ENCODE assay signal across 8 cellular contexts in the genomic region with DNA sequence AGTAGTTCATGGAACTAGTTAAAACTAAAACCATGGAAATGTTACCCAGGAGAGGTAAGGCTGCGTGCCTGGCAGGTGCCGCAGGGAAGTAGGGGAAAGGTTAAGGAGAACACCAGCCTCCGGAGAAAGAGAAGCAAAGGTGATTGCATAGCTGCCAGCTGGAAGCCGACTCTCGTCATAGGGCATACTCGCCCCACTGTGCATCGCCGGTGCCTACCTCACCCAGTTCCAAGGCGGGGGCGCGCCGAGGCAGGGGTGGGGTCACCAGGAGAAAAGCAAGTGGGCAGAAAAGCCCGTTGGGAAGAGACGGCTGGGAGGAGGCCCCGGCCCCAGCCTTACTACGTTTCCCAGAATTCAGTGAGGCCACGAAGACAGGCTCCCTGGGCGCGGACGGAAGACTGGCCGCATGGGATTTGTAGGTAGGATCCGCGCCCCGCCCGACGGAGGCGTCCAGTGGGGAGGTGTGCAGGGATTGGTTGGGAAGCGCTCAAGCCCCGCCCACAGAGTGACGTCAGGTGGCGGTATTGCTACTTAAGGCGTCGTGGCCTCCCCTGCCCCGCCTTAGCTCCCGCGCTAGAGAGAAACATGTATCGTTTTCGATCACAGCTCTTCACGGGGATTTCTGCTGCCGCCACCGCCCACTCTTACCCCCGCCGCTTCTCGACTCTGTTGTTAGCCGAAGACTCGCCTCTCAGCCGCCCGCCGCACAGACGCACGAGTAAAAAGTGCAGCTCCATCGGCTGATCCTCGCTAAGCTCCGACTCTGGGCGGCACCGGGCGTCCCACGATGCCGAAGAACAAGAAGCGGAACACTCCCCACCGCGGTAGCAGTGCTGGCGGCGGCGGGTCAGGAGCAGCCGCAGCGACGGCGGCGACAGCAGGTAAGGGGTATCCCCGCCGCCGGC.
DNase-seq lines count a peak whose midpoint lies in the region; ATAC-seq and FAIRE-seq lines count a peak whose summit lies in the region.

A gene with protein sequence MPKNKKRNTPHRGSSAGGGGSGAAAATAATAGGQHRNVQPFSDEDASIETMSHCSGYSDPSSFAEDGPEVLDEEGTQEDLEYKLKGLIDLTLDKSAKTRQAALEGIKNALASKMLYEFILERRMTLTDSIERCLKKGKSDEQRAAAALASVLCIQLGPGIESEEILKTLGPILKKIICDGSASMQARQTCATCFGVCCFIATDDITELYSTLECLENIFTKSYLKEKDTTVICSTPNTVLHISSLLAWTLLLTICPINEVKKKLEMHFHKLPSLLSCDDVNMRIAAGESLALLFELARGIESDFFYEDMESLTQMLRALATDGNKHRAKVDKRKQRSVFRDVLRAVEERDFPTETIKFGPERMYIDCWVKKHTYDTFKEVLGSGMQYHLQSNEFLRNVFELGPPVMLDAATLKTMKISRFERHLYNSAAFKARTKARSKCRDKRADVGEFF (plus strand): TSS at position 559 of the 905 bp plus-strand sequence. CDS start 229 bp downstream, at position 788.

- H3K27ac Mint-ChIP-seq in effector memory CD8-positive, alpha-beta T cell = peak within 1 kb of the TSS; percentile 98 to 100
- peak within 1 kb of the TSS; percentile 99 for H3K27ac Mint-ChIP-seq in memory B cell

- peaks cover 20 to 21% of the 10 kb centered on the region in 2 donors for H3K4me1 Mint-ChIP-seq in effector memory CD8-positive, alpha-beta T cell (ENCODE audit: low read depth in 2 of 2)
- H3K4me1 Mint-ChIP-seq in memory B cell = peaks cover 20% of the 10 kb centered on the region

- H3K27me3 Mint-ChIP-seq in effector memory CD8-positive, alpha-beta T cell = no peaks in the 10 kb centered on the region
- no peaks in the 10 kb centered on the region for H3K27me3 Mint-ChIP-seq in memory B cell

- ATAC-seq in GM21367 (IDR thresholded peaks at IDR 0.05; ENCODE audit: unreplicated experiment) (peak; percentile 73), memory B cell (ENCODE audit: low read depth) (peak; percentile 78)
- ATAC-seq in effector memory CD8-positive, alpha-beta T cell (replicated peaks) = peak; percentile 75

- no peaks in the 10 kb centered on the region for H3K9me3 Mint-ChIP-seq in effector memory CD8-positive, alpha-beta T cell
- H3K9me3 Mint-ChIP-seq in memory B cell = no peaks in the 10 kb centered on the region

- FAIRE-seq in HTR-8/SVneo (lab: Jason Lieb, UNC) = peak; percentile 38

- H3K4me3 Mint-ChIP-seq in effector memory CD8-positive, alpha-beta T cell = peak within 1 kb of the TSS; percentile 96 to 97
- peak within 1 kb of the TSS; percentile 94 for H3K4me3 Mint-ChIP-seq in memory B cell

- H3K36me3 Mint-ChIP-seq in effector memory CD8-positive, alpha-beta T cell (ENCODE audit: insufficient read depth) = peaks cover 26% of the 10 kb centered on the region
- H3K36me3 Mint-ChIP-seq in memory B cell = peaks cover 1% of the 10 kb centered on the region

- DNase-seq in COLO829 (ENCODE audit: low spot score) = peak; percentile 99
- DNase-seq in HTR-8/SVneo (ENCODE audit: insufficient read length, low spot score) = peak; percentile 89
- DNase-seq in NOMO-1 treated with dmso at 0.1 percent for 144 hours (lab: John Stamatoyannopoulos, UW; ENCODE audit: unreplicated experiment) = peak; percentile 82
- DNase-seq in activated CD8-positive, alpha-beta memory T cell treated with anti-CD3 and anti-CD28 coated beads for 48 hours (ENCODE audit: low read depth in 2 of 3, low spot score in 2 of 3) = peak; percentile 89 to 100 (median 99)
- DNase-seq in effector memory CD8-positive, alpha-beta T cell = peak; percentile 99
- DNase-seq in memory B cell (ENCODE audit: low spot score in 2 of 2) = peak; percentile 100
- DNase-seq in stimulated activated CD8-positive, alpha-beta memory T cell treated with anti-CD3 and anti-CD28 coated beads, Interleukin-12 subunit alpha, Interleukin-12 subunit beta, amount 100 ng/mL, for 24 hours (ENCODE audit: extremely low read depth) = peak; percentile 95

Comparison
In these comparisons a context has a peak if more than half of its experiments do, and no peak if none do; other contexts are left out.
1. Peak in every context shown above with its lines: DNase-seq and ATAC-seq.